Comparison of ENCODE assay signal across 8 cellular contexts in genomic region chr5:135829681-135830383, GRCh38. TPM values are rescaled to one million over a fixed set of nuclear protein-coding genes. Genes with fewer than 3 reads are reported as not detected.
DNase-seq lines count a peak whose midpoint lies in the region; ATAC-seq, FAIRE-seq and TF ChIP-seq lines count a peak whose summit lies in the region.

No MANE protein-coding gene starts in this region.

- no peaks in the 10 kb centered on the region for H3K9me2 ChIP-seq in Loucy (replicated peaks; ENCODE audit: low read depth, low read length)

- peak; percentile 46; the same call in 1 of the 2 replicates for TF ChIP-seq RAD21 in HepG2 (CRISPR knock-in tag; IDR thresholded peaks at IDR 0.05)

- no peaks in the 10 kb centered on the region for H3K36me3 ChIP-seq in Loucy (ENCODE audit: insufficient read depth, low read length)
- no peaks in the 10 kb centered on the region for H3K36me3 ChIP-seq in HepG2 (replicated peaks in 1 of 2; ENCODE audit: control insufficient read depth in 1 of 2, insufficient read depth in 2 of 2, low read length in 2 of 2)
- no peaks in the 10 kb centered on the region for H3K36me3 ChIP-seq in testis (ENCODE audit: low read depth, missing control alignments)

- no peaks in the 10 kb centered on the region for H3K79me2 ChIP-seq in Loucy (ENCODE audit: insufficient read depth, low read length)
- no peaks in the 10 kb centered on the region for H3K79me2 ChIP-seq in HepG2 (ENCODE audit: insufficient read depth, low read length)

- in situ Hi-C loops in HepG2 (cut with HindIII; ENCODE audit: extremely low pct_ligation_motif_present, low pct_unique_long_range_greater_than_20kb): loop anchor here (5.0 kb wide), 2 partner anchors 268 to 373 kb away; no protein-coding TSS in a partner anchor

- no peak overlapping the region for H3K4me3 Mint-ChIP-seq in chondrocyte (ENCODE audit: unreplicated experiment)

- H3K9me3 Mint-ChIP-seq in chondrocyte (ENCODE audit: low read depth): no peaks in the 10 kb centered on the region

- no peaks in the 10 kb centered on the region for H3K36me3 Mint-ChIP-seq in chondrocyte (ENCODE audit: low read depth)

- H3K4me3 ChIP-seq in Loucy (ENCODE audit: low read length, poor library complexity, severe bottlenecking) (no peak overlapping the region), HepG2 (replicated peaks in 1 of 3; ENCODE audit: insufficient read depth in 1 of 3, low read depth in 2 of 3, low read length in 3 of 3) (no peak overlapping the region; a peak in 1 of 6 replicates), testis (no peak overlapping the region)

- H3K9me3 ChIP-seq in Loucy (ENCODE audit: insufficient read depth, low read depth, low read length) (no peaks in the 10 kb centered on the region), HepG2 (ENCODE audit: low read length) (no peaks in the 10 kb centered on the region), testis (no peaks in the 10 kb centered on the region)

- H3K27me3 Mint-ChIP-seq in chondrocyte (ENCODE audit: low read depth): peaks cover 64% of the 10 kb centered on the region

- TF ChIP-seq CTCF in Loucy (conservative IDR thresholded peaks at IDR 0.05; ENCODE audit: low read length): peak; percentile 91
- peak; percentile 93 for TF ChIP-seq CTCF in chondrocyte (IDR thresholded peaks at IDR 0.05)
- peak; percentile 78 for TF ChIP-seq CTCF in HepG2 (CRISPR knock-in tag; IDR thresholded peaks at IDR 0.05)
- TF ChIP-seq CTCF in testis (IDR thresholded peaks at IDR 0.05): peak; percentile 41 to 70 (median 66)

- H3K27ac ChIP-seq in HepG2 (ENCODE audit: extremely low read length, insufficient read depth, low read length): no peak overlapping the region
- no peak overlapping the region for H3K27ac ChIP-seq in testis

- H4K20me1 ChIP-seq in Loucy (ENCODE audit: insufficient read depth, low read length, poor library complexity, severe bottlenecking) (no peaks in the 10 kb centered on the region), HepG2 (ENCODE audit: insufficient read depth, low read length) (no peaks in the 10 kb centered on the region)

- H2AFZ ChIP-seq in Loucy (ENCODE audit: low read length) (peak overlapping the region; percentile 14), HepG2 (ENCODE audit: low read length) (no peak overlapping the region)

- H3K4me1 ChIP-seq in Loucy (ENCODE audit: insufficient read depth, low read length, poor library complexity, severe bottlenecking) (no peaks in the 10 kb centered on the region), HepG2 (ENCODE audit: insufficient read depth, low read length) (peaks cover 3% of the 10 kb centered on the region; the same call in 1 of the 2 replicates), testis (peaks cover 6% of the 10 kb centered on the region)

- CTCF ChIA-PET in HepG2 (lab: Yijun Ruan, JAX; ENCODE audit: low intra/inter-chr PET ratio, low total read pairs): interaction anchor here (1.2 kb wide), 1 partner anchor 269 kb away, joined by 5 read pairs; no protein-coding TSS in a partner anchor

- H3K4me2 ChIP-seq in Loucy (ENCODE audit: low read depth, low read length, poor library complexity, severe bottlenecking) (no peak overlapping the region), HepG2 (ENCODE audit: low read depth, low read length) (no peak overlapping the region)

- POLR2A ChIA-PET in HepG2 (lab: Yijun Ruan, JAX): no interaction called here

- DNase-seq in activated T-cell treated with anti-CD3 and anti-CD28 coated beads for 24 hours (ENCODE audit: low read depth) (peak; percentile 7), SHP77 treated with DMSO at 0.1 percent for 48 hours (lab: John Stamatoyannopoulos, UW) (peak; percentile 33), chondrocyte (ENCODE audit: low spot score) (no peak), HepG2 (ENCODE audit: low spot score) (peak; percentile 20), testis (peak; percentile 88)
- no peak for DNase-seq in activated T-cell treated with anti-CD3 and anti-CD28 coated beads, Interleukin-2, amount 50 U/mL, for 1 hour

- 41% methylated on average over 7 of the region's 19 CpGs for WGBS in HepG2 (ENCODE audit: low lambda C conversion rate)
- WGBS in testis, 2 donors: 26 to 27% methylated on average over 14 to 19 of the region's 19 CpGs

- no peak for TF ChIP-seq EP300 in HepG2 (IDR thresholded peaks at IDR 0.05; ENCODE audit: low read depth in 2 of 2, low read length in 2 of 2)
- no peak for TF ChIP-seq EP300 in HepG2 (CRISPR knock-in tag; IDR thresholded peaks at IDR 0.05; ENCODE audit: borderline replicate concordance)

- peaks cover 8% of the 10 kb centered on the region for H3K4me1 Mint-ChIP-seq in chondrocyte (ENCODE audit: low read depth)

- no peaks in the 10 kb centered on the region for H3F3A ChIP-seq in Loucy (ENCODE audit: low read depth)

- H3K9ac ChIP-seq in Loucy (ENCODE audit: low read depth, low read length, poor library complexity, severe bottlenecking) (no peak overlapping the region), HepG2 (ENCODE audit: insufficient read depth, low read depth, low read length) (no peak overlapping the region)

- intact Hi-C loops in HepG2 (cut with micrococcal nuclease; ENCODE audit: unreplicated experiment): loop anchor here (2.0 to 5.0 kb wide), 2 partner anchors 52 to 269 kb away; no protein-coding TSS in a partner anchor
- intact Hi-C loops in testis (cut with DNase I; ENCODE audit: low total_unique reads): no loop called here

- H3K27me3 ChIP-seq in Loucy (ENCODE audit: insufficient read depth, low read length, poor library complexity, severe bottlenecking) (no peaks in the 10 kb centered on the region), HepG2 (ENCODE audit: control insufficient read depth in 1 of 2, insufficient read depth in 2 of 2, low read length in 2 of 2) (peaks cover 1 to 80% of the 10 kb centered on the region in 2 experiments; a peak in 4 of 5 replicates), testis (no peaks in the 10 kb centered on the region)

- peak; percentile 30 for FAIRE-seq in HepG2 (lab: Jason Lieb, UNC)

- H3K27ac Mint-ChIP-seq in chondrocyte (ENCODE audit: unreplicated experiment): no peak overlapping the region

- TF ChIP-seq POLR2A in HepG2 (IDR thresholded peaks at IDR 0.05; ENCODE audit: insufficient read depth in 1 of 2, low read depth in 2 of 2, low read length in 2 of 2) (no peak), testis (IDR thresholded peaks at IDR 0.05) (no peak)

- ATAC-seq in HepG2 (peak; percentile 43), HG02884 (IDR thresholded peaks at IDR 0.05; ENCODE audit: unreplicated experiment) (no peak)

- no TSS peak for BruUV-seq in HepG2 (replicated peaks; lab: Mats Ljungman, UMichigan)

TF ChIP-seq in HepG2, 621 proteins besides CTCF, POLR2A, EP300 and RAD21 (continues in another document):
- peak; percentile 32; the same call in 1 of the 2 replicates for TF ChIP-seq TFAP4 (IDR thresholded peaks at IDR 0.05; ENCODE audit: borderline replicate concordance, low read depth)
- TF ChIP-seq ZNF264 (CRISPR knock-in tag; IDR thresholded peaks at IDR 0.05): no peak
- 0 out of 2 replicates have a peak, but pooled peaks have one; percentile 44 for TF ChIP-seq KDM2A (CRISPR knock-in tag; IDR thresholded peaks at IDR 0.05; ENCODE audit: borderline replicate concordance, low read depth)
- no peak for TF ChIP-seq MTA3 (CRISPR knock-in tag; IDR thresholded peaks at IDR 0.05)
- no peak for TF ChIP-seq SYNCRIP (IDR thresholded peaks at IDR 0.05; ENCODE audit: insufficient read depth, low read depth, low read length)

RNA-seq across cellular contexts. Expression of gene SLC25A48, which starts 4.6 kb away (rescaled TPM):
- total RNA-seq in chondrocyte (not detected in 3 replicates), HepG2 (2016; rRNA removed; fragmentation: Illumina TruSeq; extraction: Trizol) (4.0 and 4.5 TPM in 2 replicates), testis (1 to 10 TPM in 1 of 2 donors, under 1 TPM in 1; 0.71 to 1.4 TPM)
- 4.8 and 5.1 TPM in 2 replicates for total RNA-seq in HepG2 (2016; cell fraction: cytosol; rRNA removed; fragmentation: Illumina TruSeq; extraction: Trizol; ENCODE audit: low read depth)
- total RNA-seq in HepG2 (2016; cell fraction: insoluble cytoplasmic fraction; rRNA removed; fragmentation: Illumina TruSeq; extraction: Trizol): 3.2 and 3.4 TPM in 2 replicates
- total RNA-seq in HepG2 (2016; cell fraction: membrane; rRNA removed; fragmentation: Illumina TruSeq; extraction: Trizol): 4.2 and 8.0 TPM in 2 replicates
- 3.0 and 5.5 TPM in 2 replicates for total RNA-seq in HepG2 (2016; cell fraction: nucleus; rRNA removed; fragmentation: Illumina TruSeq; extraction: Trizol)
- polyA plus RNA-seq in HepG2 (2011; rRNA removed) (0.17 and 1.0 TPM in 2 replicates), testis (ENCODE audit: insufficient read depth, low read depth, low replicate concordance) (1.8 TPM)
- 0.38 and 0.40 TPM in 2 replicates for polyA plus RNA-seq in HepG2 (2011; cell fraction: cytosol; rRNA removed)
- 0.61 and 0.68 TPM in 2 replicates for polyA plus RNA-seq in HepG2 (2011; cell fraction: nucleus; rRNA removed)
- 0.24 TPM in 1 of 2 replicates, not detected in the other for polyA plus RNA-seq in HepG2 (2012)
- polyA plus RNA-seq in HepG2 (2016; cell fraction: cytosol; fragmentation: Illumina TruSeq; extraction: Trizol; ENCODE audit: low read depth): 5.0 and 6.4 TPM in 2 replicates
- polyA plus RNA-seq in HepG2 (2016; cell fraction: insoluble cytoplasmic fraction; fragmentation: Illumina TruSeq; extraction: Trizol; ENCODE audit: low read depth): 1.7 and 3.6 TPM in 2 replicates
- 4.6 and 5.5 TPM in 2 replicates for polyA plus RNA-seq in HepG2 (2016; cell fraction: membrane; fragmentation: Illumina TruSeq; extraction: Trizol; ENCODE audit: low read depth)
- 5.6 and 5.9 TPM in 2 replicates for polyA plus RNA-seq in HepG2 (2016; cell fraction: nucleus; fragmentation: Illumina TruSeq; extraction: Trizol; ENCODE audit: insufficient read depth, low read depth)
- 0.50 TPM in 1 of 2 replicates, not detected in the other for polyA minus RNA-seq in HepG2 (2011; rRNA and poly(A)+ RNA removed; ENCODE audit: low replicate concordance)
- not detected in 2 replicates for polyA minus RNA-seq in HepG2 (2011; cell fraction: cytosol; rRNA and poly(A)+ RNA removed)
- polyA minus RNA-seq in HepG2 (2011; cell fraction: nucleus; rRNA and poly(A)+ RNA removed): 0.26 and 0.62 TPM in 2 replicates

Comparison
In these comparisons a context has a peak if more than half of its experiments do, and no peak if none do; other contexts are left out.
1. DNase-seq: peak in activated T-cell treated with anti-CD3 and anti-CD28 coated beads for 24 hours (single experiment), SHP77 treated with DMSO at 0.1 percent for 48 hours (single experiment), HepG2 (single experiment) and testis (single experiment); none in activated T-cell treated with anti-CD3 and anti-CD28 coated beads, Interleukin-2, amount 50 U/mL, for 1 hour (single experiment) and chondrocyte (single experiment).
2. Peak in every context shown above with its lines, with median percentiles within 50 percentile points of each other: CTCF ChIP-seq.